ENCODE assay signal across 23 cellular contexts in the genomic region with DNA sequence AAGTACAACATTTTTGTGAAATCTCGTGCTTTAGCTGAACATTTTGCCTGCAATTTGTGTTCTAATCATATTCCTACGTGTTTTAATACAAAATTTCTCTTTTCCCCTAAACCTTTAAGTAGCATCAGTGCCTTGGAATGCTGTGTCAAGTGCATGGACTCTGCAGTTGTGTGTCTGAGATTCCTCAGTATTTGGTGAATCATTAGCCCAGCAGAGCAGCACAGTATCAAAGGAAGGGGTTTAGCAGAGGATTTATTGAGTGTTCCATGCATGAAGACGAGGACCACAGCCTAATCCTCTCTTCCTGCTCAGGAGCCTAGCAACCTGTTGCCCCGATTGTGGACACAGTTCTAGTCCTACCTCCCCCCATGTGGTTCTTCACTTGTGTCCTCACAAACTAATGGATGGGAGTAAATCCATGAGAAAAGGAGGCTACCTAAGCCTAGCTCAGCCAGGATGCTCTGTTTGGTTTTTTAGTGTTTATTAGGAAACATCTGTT. TPM values are rescaled to one million over a fixed set of nuclear protein-coding genes. Genes with fewer than 3 reads are reported as not detected.
"Had no signal": no experiment of that assay in that cellular context is flagged by ENCODE, and none has a peak within 500 bp of the region (broad histone marks: within the 10 kb centered on the region; RNA-seq: fewer than 3 reads in every experiment).

No MANE protein-coding gene starts in this region.

- H3K27me3 ChIP-seq: adrenal gland had no signal

- H3K9me3 Mint-ChIP-seq: activated CD8-positive, alpha-beta T cell treated with anti-CD3 and anti-CD28 coated beads for 36 hours; activated naive CD8-positive, alpha-beta T cell treated with anti-CD3 and anti-CD28 coated beads, Interleukin-2, amount 10 ng/mL, durations not matched to agents 7 days and 5 days had no signal

- H3K36me3 Mint-ChIP-seq: activated naive CD8-positive, alpha-beta T cell treated with anti-CD3 and anti-CD28 coated beads, Interleukin-2, amount 10 ng/mL, durations not matched to agents 7 days and 5 days had no signal

- H3K9me3 ChIP-seq: adrenal gland had no signal

- H3K27me3 Mint-ChIP-seq: activated CD4-positive, alpha-beta T cell treated with anti-CD3 and anti-CD28 coated beads for 36 hours; activated CD8-positive, alpha-beta T cell treated with anti-CD3 and anti-CD28 coated beads for 36 hours; activated naive CD8-positive, alpha-beta T cell treated with anti-CD3 and anti-CD28 coated beads, Interleukin-2, amount 10 ng/mL, durations not matched to agents 7 days and 5 days had no signal

- H3K4me1 ChIP-seq: adrenal gland had no signal

- H3K27ac ChIP-seq: adrenal gland, VCaP had no signal

- H3K36me3 ChIP-seq: adrenal gland had no signal

- H3K27ac Mint-ChIP-seq: activated CD4-positive, alpha-beta T cell treated with anti-CD3 and anti-CD28 coated beads for 36 hours; activated CD8-positive, alpha-beta T cell treated with anti-CD3 and anti-CD28 coated beads for 36 hours; activated naive CD8-positive, alpha-beta T cell treated with anti-CD3 and anti-CD28 coated beads, Interleukin-2, amount 10 ng/mL, durations not matched to agents 7 days and 5 days had no signal

- H3K4me3 Mint-ChIP-seq: activated CD4-positive, alpha-beta T cell treated with anti-CD3 and anti-CD28 coated beads for 36 hours; activated CD8-positive, alpha-beta T cell treated with anti-CD3 and anti-CD28 coated beads for 36 hours; activated naive CD8-positive, alpha-beta T cell treated with anti-CD3 and anti-CD28 coated beads, Interleukin-2, amount 10 ng/mL, durations not matched to agents 7 days and 5 days had no signal

- DNase-seq: activated CD4-positive, alpha-beta T cell treated with anti-CD3 and anti-CD28 coated beads for 36 hours; activated CD8-positive, alpha-beta memory T cell treated with anti-CD3 and anti-CD28 coated beads, Interleukin-2, amount 50 U/mL, for 4 hours; activated CD8-positive, alpha-beta T cell treated with anti-CD3 and anti-CD28 coated beads for 36 hours; activated naive CD4-positive, alpha-beta T cell treated with anti-CD3 and anti-CD28 coated beads, Interleukin-2, amount 50 U/mL, for 16 hours; activated naive CD8-positive, alpha-beta T cell treated with anti-CD3 and anti-CD28 coated beads, Interleukin-2, amount 10 ng/mL, durations not matched to agents 7 days and 5 days; adrenal gland; anterior cingulate cortex; KG1; NCI-H1048; NCI-H146; NCI-H187 treated with DMSO at 0.1 percent for 48 hours; NCI-H2171; NCI-H2227 treated with DMSO at 0.1 percent for 48 hours; NCI-H446 treated with DMSO at 0.1 percent for 48 hours; NCI-H524 treated with DMSO at 0.1 percent for 48 hours; NCI-H748 treated with DMSO at 0.1 percent for 48 hours; SIG-M5; T-helper 2 cell had no signal

- ATAC-seq: activated CD4-positive, alpha-beta T cell treated with anti-CD3 and anti-CD28 coated beads for 36 hours; activated CD8-positive, alpha-beta T cell treated with anti-CD3 and anti-CD28 coated beads for 36 hours had no signal

- H3K4me3 ChIP-seq: adrenal gland had no signal

- H3K4me1 Mint-ChIP-seq: activated CD4-positive, alpha-beta T cell treated with anti-CD3 and anti-CD28 coated beads for 36 hours; activated naive CD8-positive, alpha-beta T cell treated with anti-CD3 and anti-CD28 coated beads, Interleukin-2, amount 10 ng/mL, durations not matched to agents 7 days and 5 days had no signal

RNA-seq across cellular contexts. Expression of a gene that starts 29.3 kb away (rescaled TPM):
- total RNA-seq: activated CD4-positive, alpha-beta T cell treated with anti-CD3 and anti-CD28 coated beads for 36 hours; activated CD8-positive, alpha-beta T cell treated with anti-CD3 and anti-CD28 coated beads for 36 hours; activated naive CD8-positive, alpha-beta T cell treated with anti-CD3 and anti-CD28 coated beads, Interleukin-2, amount 10 ng/mL, durations not matched to agents 7 days and 5 days; LHCN-M2; M059J; OCI-LY7; RPMI7951 had no signal
